In genomic region chr2:10811552-10811951, GRCh38 we compare ENCODE assay signal across 2 cellular contexts.
TF ChIP-seq lines count a peak whose summit lies in the region.

No MANE protein-coding gene starts in this region.

TF ChIP-seq in SK-N-SH, 30 proteins besides CTCF, POLR2A, EP300 and RAD21 (continued from another document):
- TF ChIP-seq CHD2 (IDR thresholded peaks at IDR 0.05; ENCODE audit: low read length, partially characterized antibody) (no peak), EZH2phosphoT487 (IDR thresholded peaks at IDR 0.05; ENCODE audit: borderline replicate concordance, low read depth) (no peak), FOXJ3 (CRISPR knock-in tag; IDR thresholded peaks at IDR 0.05) (no peak), MAX (IDR thresholded peaks at IDR 0.05; ENCODE audit: low read depth) (no peak), RXRA (IDR thresholded peaks at IDR 0.05; ENCODE audit: borderline replicate concordance, low read depth) (no peak)

TF ChIP-seq in SK-N-SH treated with all-trans-retinoic acid at 6 μM for 48 hours, 23 proteins besides CTCF, POLR2A, EP300 and RAD21 (continued from another document):
- TF ChIP-seq PATZ1 (CRISPR knock-in tag; IDR thresholded peaks at IDR 0.05; ENCODE audit: borderline replicate concordance) (no peak), SNAI2 (CRISPR knock-in tag; IDR thresholded peaks at IDR 0.05) (no peak), ISL1 (CRISPR knock-in tag; IDR thresholded peaks at IDR 0.05) (no peak), TCF4 (CRISPR knock-in tag; IDR thresholded peaks at IDR 0.05; ENCODE audit: borderline replicate concordance) (no peak), ZNF565 (CRISPR knock-in tag; conservative IDR thresholded peaks at IDR 0.05; ENCODE audit: low read depth) (no peak), CSDC2 (CRISPR knock-in tag; IDR thresholded peaks at IDR 0.05) (no peak), BACH2 (CRISPR knock-in tag; IDR thresholded peaks at IDR 0.05; ENCODE audit: borderline replicate concordance) (no peak), GLIS3 (CRISPR knock-in tag; IDR thresholded peaks at IDR 0.05) (no peak), CSRNP3 (CRISPR knock-in tag; IDR thresholded peaks at IDR 0.05) (no peak)
